Comparison of ENCODE assay signal across 1 cellular context in genomic region chr1:39795651-39796050, GRCh38.
TF ChIP-seq lines count a peak whose summit lies in the region.

No MANE protein-coding gene starts in this region.

TF ChIP-seq in SK-N-SH, 30 proteins besides CTCF, POLR2A, EP300 and RAD21 (continued from another document):
- TF ChIP-seq, protein P1, sequence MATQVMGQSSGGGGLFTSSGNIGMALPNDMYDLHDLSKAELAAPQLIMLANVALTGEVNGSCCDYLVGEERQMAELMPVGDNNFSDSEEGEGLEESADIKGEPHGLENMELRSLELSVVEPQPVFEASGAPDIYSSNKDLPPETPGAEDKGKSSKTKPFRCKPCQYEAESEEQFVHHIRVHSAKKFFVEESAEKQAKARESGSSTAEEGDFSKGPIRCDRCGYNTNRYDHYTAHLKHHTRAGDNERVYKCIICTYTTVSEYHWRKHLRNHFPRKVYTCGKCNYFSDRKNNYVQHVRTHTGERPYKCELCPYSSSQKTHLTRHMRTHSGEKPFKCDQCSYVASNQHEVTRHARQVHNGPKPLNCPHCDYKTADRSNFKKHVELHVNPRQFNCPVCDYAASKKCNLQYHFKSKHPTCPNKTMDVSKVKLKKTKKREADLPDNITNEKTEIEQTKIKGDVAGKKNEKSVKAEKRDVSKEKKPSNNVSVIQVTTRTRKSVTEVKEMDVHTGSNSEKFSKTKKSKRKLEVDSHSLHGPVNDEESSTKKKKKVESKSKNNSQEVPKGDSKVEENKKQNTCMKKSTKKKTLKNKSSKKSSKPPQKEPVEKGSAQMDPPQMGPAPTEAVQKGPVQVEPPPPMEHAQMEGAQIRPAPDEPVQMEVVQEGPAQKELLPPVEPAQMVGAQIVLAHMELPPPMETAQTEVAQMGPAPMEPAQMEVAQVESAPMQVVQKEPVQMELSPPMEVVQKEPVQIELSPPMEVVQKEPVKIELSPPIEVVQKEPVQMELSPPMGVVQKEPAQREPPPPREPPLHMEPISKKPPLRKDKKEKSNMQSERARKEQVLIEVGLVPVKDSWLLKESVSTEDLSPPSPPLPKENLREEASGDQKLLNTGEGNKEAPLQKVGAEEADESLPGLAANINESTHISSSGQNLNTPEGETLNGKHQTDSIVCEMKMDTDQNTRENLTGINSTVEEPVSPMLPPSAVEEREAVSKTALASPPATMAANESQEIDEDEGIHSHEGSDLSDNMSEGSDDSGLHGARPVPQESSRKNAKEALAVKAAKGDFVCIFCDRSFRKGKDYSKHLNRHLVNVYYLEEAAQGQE (IDR thresholded peaks at IDR 0.05; ENCODE audit: low read depth, low read length), result no peak
- TF ChIP-seq YY1 (IDR thresholded peaks at IDR 0.05; ENCODE audit: low read depth) (no peak), EZH2phosphoT487 (IDR thresholded peaks at IDR 0.05; ENCODE audit: borderline replicate concordance, low read depth) (no peak), MEF2A (IDR thresholded peaks at IDR 0.05; ENCODE audit: borderline replicate concordance, low read depth) (no peak), CHD2 (IDR thresholded peaks at IDR 0.05; ENCODE audit: low read length, partially characterized antibody) (no peak), NRF1 (IDR thresholded peaks at IDR 0.05; ENCODE audit: low read depth, low read length) (no peak), MXI1 (IDR thresholded peaks at IDR 0.05; ENCODE audit: low read depth, low read length) (no peak), TAF1 (IDR thresholded peaks at IDR 0.05; ENCODE audit: borderline replicate concordance, low read depth, low read length) (no peak), JUND (IDR thresholded peaks at IDR 0.05) (no peak), SMC3 (IDR thresholded peaks at IDR 0.05; ENCODE audit: low read depth, low read length) (no peak)
- TF ChIP-seq, protein P2, sequence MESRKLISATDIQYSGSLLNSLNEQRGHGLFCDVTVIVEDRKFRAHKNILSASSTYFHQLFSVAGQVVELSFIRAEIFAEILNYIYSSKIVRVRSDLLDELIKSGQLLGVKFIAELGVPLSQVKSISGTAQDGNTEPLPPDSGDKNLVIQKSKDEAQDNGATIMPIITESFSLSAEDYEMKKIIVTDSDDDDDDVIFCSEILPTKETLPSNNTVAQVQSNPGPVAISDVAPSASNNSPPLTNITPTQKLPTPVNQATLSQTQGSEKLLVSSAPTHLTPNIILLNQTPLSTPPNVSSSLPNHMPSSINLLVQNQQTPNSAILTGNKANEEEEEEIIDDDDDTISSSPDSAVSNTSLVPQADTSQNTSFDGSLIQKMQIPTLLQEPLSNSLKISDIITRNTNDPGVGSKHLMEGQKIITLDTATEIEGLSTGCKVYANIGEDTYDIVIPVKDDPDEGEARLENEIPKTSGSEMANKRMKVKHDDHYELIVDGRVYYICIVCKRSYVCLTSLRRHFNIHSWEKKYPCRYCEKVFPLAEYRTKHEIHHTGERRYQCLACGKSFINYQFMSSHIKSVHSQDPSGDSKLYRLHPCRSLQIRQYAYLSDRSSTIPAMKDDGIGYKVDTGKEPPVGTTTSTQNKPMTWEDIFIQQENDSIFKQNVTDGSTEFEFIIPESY (IDR thresholded peaks at IDR 0.05; ENCODE audit: borderline replicate concordance, low read depth), result no peak
- TF ChIP-seq, protein P3, sequence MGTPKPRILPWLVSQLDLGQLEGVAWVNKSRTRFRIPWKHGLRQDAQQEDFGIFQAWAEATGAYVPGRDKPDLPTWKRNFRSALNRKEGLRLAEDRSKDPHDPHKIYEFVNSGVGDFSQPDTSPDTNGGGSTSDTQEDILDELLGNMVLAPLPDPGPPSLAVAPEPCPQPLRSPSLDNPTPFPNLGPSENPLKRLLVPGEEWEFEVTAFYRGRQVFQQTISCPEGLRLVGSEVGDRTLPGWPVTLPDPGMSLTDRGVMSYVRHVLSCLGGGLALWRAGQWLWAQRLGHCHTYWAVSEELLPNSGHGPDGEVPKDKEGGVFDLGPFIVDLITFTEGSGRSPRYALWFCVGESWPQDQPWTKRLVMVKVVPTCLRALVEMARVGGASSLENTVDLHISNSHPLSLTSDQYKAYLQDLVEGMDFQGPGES (IDR thresholded peaks at IDR 0.05; ENCODE audit: low read depth, low read length), result no peak
